ENCODE assay signal across 22 cellular contexts in genomic region chr2:4140284-4140962, GRCh38.
DNase-seq lines count a peak whose midpoint lies in the region; ATAC-seq and TF ChIP-seq lines count a peak whose summit lies in the region.
"Had no signal": no experiment of that assay in that cellular context is flagged by ENCODE, and none has a peak within 500 bp of the region (broad histone marks: within the 10 kb centered on the region; RNA-seq: fewer than 3 reads in every experiment).

No MANE protein-coding gene starts in this region.

- DNase-seq in NCI-H2081 (lab: John Stamatoyannopoulos, UW), result peak; percentile 36 to 88
- peak; percentile 35 for DNase-seq in WERI-Rb-1
- DNase-seq in lung (ENCODE audit: low spot score), result no peak
- DNase-seq in AG08395 (ENCODE audit: low spot score), result no peak
- DNase-seq in NCI-H1105 (lab: John Stamatoyannopoulos, UW), result no peak
- DNase-seq in SK-N-SH, result no peak
- DNase-seq: ACHN; activated CD4-positive, alpha-beta T cell treated with anti-CD3 and anti-CD28 coated beads, Interleukin-2, amount 50 U/mL, for 1 hour; CD8-positive, alpha-beta T cell; EL; erythroblast; HFFc6; Karpas-422; NK-92 treated with Interleukin-12 subunit alpha and Interleukin-12 subunit beta, amount 100 ng/mL, for 24 hours; stimulated activated CD4-positive, alpha-beta T cell treated with anti-CD3 and anti-CD28 coated beads, Interleukin-15, amount 100 ng/mL, for 24 hours; stimulated activated naive CD4-positive, alpha-beta T cell treated with Interleukin-2 at 50 U/mL for 16 hours; SW 1271 had no signal

- H3K27me3 ChIP-seq in WERI-Rb-1 (ENCODE audit: insufficient read depth, low read depth, severe bottlenecking), result no peaks in the 10 kb centered on the region
- no peaks in the 10 kb centered on the region for H3K27me3 ChIP-seq in lung (ENCODE audit: control insufficient read depth, insufficient read depth)
- no peaks in the 10 kb centered on the region for H3K27me3 ChIP-seq in SK-N-SH (ENCODE audit: insufficient read depth)
- H3K27me3 ChIP-seq: gastroesophageal sphincter, upper lobe of left lung had no signal

- no peaks in the 10 kb centered on the region for H3K79me2 ChIP-seq in SK-N-SH (ENCODE audit: insufficient read depth)

- POLR2A ChIA-PET in SK-N-SH (lab: Yijun Ruan, JAX), result no interaction called here

- no peak for TF ChIP-seq RAD21 in SK-N-SH (IDR thresholded peaks at IDR 0.05; ENCODE audit: low read length)

- H3K9ac ChIP-seq in SK-N-SH, result no peak overlapping the region

- peaks cover 0 to 1% of the 10 kb centered on the region in 2 donors for H3K4me1 ChIP-seq in lung (ENCODE audit: control insufficient read depth in 2 of 2, insufficient read depth in 2 of 2, low read length in 2 of 2)
- H3K4me1 ChIP-seq in SK-N-SH (ENCODE audit: control insufficient read depth in 1 of 2, insufficient read depth in 2 of 2, low read depth in 1 of 2, low read length in 1 of 2), result no peaks in the 10 kb centered on the region
- H3K4me1 ChIP-seq: gastroesophageal sphincter had no signal

- no peaks in the 10 kb centered on the region for H3K36me3 ChIP-seq in WERI-Rb-1
- H3K36me3 ChIP-seq in lung (ENCODE audit: control insufficient read depth in 2 of 2, insufficient read depth in 2 of 2, low read length in 2 of 2), result no peaks in the 10 kb centered on the region
- no peaks in the 10 kb centered on the region for H3K36me3 ChIP-seq in SK-N-SH (replicated peaks in 1 of 2; ENCODE audit: control insufficient read depth in 1 of 2, insufficient read depth in 2 of 2, low read length in 1 of 2)
- H3K36me3 ChIP-seq: gastroesophageal sphincter, upper lobe of left lung had no signal

- ATAC-seq in lung (ENCODE audit: insufficient read depth, low FRiP score) (peak; percentile 64), GM21390 (IDR thresholded peaks at IDR 0.05; ENCODE audit: unreplicated experiment) (no peak)
- ATAC-seq: CD8-positive, alpha-beta T cell; gastroesophageal sphincter; natural killer cell treated with Interleukin-12 subunit alpha and Interleukin-12 subunit beta and Interleukin-15 and Interleukin-18, amount 100 ng/mL, for 72 hours had no signal

- H3K9me3 ChIP-seq in WERI-Rb-1 (ENCODE audit: severe bottlenecking) (no peaks in the 10 kb centered on the region), lung (ENCODE audit: control insufficient read depth in 2 of 2, insufficient read depth in 1 of 2, low read length in 1 of 2) (no peaks in the 10 kb centered on the region), SK-N-SH (no peaks in the 10 kb centered on the region; the same call in 1 of the 2 replicates)
- H3K9me3 ChIP-seq: gastroesophageal sphincter, upper lobe of left lung had no signal

- TF ChIP-seq EP300 in SK-N-SH (IDR thresholded peaks at IDR 0.05; ENCODE audit: borderline replicate concordance in 1 of 2, low read depth in 1 of 2, low read length in 1 of 2), result no peak

- H3F3A ChIP-seq in SK-N-SH (replicated peaks; ENCODE audit: insufficient read depth), result no peaks in the 10 kb centered on the region

- H3K27ac ChIP-seq in C4-2B (peak overlapping the region; percentile 86), WERI-Rb-1 (no peak overlapping the region), lung (ENCODE audit: low read depth in 1 of 2, low read length in 1 of 2) (no peak overlapping the region), SK-N-SH (ENCODE audit: low read depth in 2 of 2, low read length in 1 of 2) (no peak overlapping the region)
- H3K27ac ChIP-seq: gastroesophageal sphincter, upper lobe of left lung had no signal

- WGBS in lung, 2 donors, result 54 to 74% methylated on average over 9 of the region's 9 CpGs
- WGBS in SK-N-SH (ENCODE audit: low lambda C conversion rate), result 18% methylated on average over 9 of the region's 9 CpGs

- H3K4me2 ChIP-seq in SK-N-SH, result no peak overlapping the region

- no peak overlapping the region for H2AFZ ChIP-seq in SK-N-SH (ENCODE audit: low read depth)

- TF ChIP-seq CTCF in C4-2B (conservative IDR thresholded peaks at IDR 0.05) (no peak), WERI-Rb-1 (IDR thresholded peaks at IDR 0.05; ENCODE audit: low read depth, low read length) (no peak), lung (IDR thresholded peaks at IDR 0.05; ENCODE audit: control extremely low read depth, extremely low read depth) (no peak), SK-N-SH (IDR thresholded peaks at IDR 0.05) (no peak)

- H4K20me1 ChIP-seq in SK-N-SH (ENCODE audit: insufficient read depth), result no peaks in the 10 kb centered on the region

- H3K4me3 ChIP-seq in WERI-Rb-1 (ENCODE audit: low read depth, low read length) (no peak overlapping the region), lung (no peak overlapping the region), SK-N-SH (ENCODE audit: low read depth in 2 of 2, low read length in 1 of 2) (no peak overlapping the region)
- H3K4me3 ChIP-seq: gastroesophageal sphincter, upper lobe of left lung had no signal

- CTCF ChIA-PET in SK-N-SH (lab: Yijun Ruan, JAX), result no interaction called here

- no peaks in the 10 kb centered on the region for H3K9me2 ChIP-seq in SK-N-SH

TF ChIP-seq in SK-N-SH, 30 proteins besides CTCF, POLR2A, EP300 and RAD21:
- TF ChIP-seq NFIC (IDR thresholded peaks at IDR 0.05; ENCODE audit: borderline replicate concordance) (no peak), JUND (IDR thresholded peaks at IDR 0.05) (no peak), CHD2 (IDR thresholded peaks at IDR 0.05; ENCODE audit: low read length, partially characterized antibody) (no peak), TAF1 (IDR thresholded peaks at IDR 0.05; ENCODE audit: borderline replicate concordance, low read depth, low read length) (no peak), MAX (IDR thresholded peaks at IDR 0.05; ENCODE audit: low read depth) (no peak), ELF1 (IDR thresholded peaks at IDR 0.05) (no peak), YY1 (IDR thresholded peaks at IDR 0.05; ENCODE audit: low read depth) (no peak), FOSL2 (IDR thresholded peaks at IDR 0.05; ENCODE audit: borderline replicate concordance, low read depth) (no peak), MEF2A (IDR thresholded peaks at IDR 0.05; ENCODE audit: borderline replicate concordance, low read depth) (no peak), RCOR1 (IDR thresholded peaks at IDR 0.05; ENCODE audit: low read length) (no peak), SMC3 (IDR thresholded peaks at IDR 0.05; ENCODE audit: low read depth, low read length) (no peak), USF2 (IDR thresholded peaks at IDR 0.05; ENCODE audit: borderline replicate concordance, low read depth, low read length) (no peak), EZH2phosphoT487 (IDR thresholded peaks at IDR 0.05; ENCODE audit: borderline replicate concordance, low read depth) (no peak), POLR2AphosphoS5 (IDR thresholded peaks at IDR 0.05; ENCODE audit: low read depth, low read length) (no peak), GABPA (IDR thresholded peaks at IDR 0.05; ENCODE audit: low read depth) (no peak), IRF3 (IDR thresholded peaks at IDR 0.05; ENCODE audit: low read depth, low read length) (no peak), PBX3 (IDR thresholded peaks at IDR 0.05) (no peak), FOXJ3 (CRISPR knock-in tag; IDR thresholded peaks at IDR 0.05) (no peak), TEAD4 (IDR thresholded peaks at IDR 0.05; ENCODE audit: borderline replicate concordance, insufficient read depth) (no peak)

Comparison
In these comparisons a context has a peak if more than half of its experiments do, and no peak if none do; other contexts are left out.
1. DNase-seq: peak in NCI-H2081 (2 of 2) and WERI-Rb-1 (single experiment); none in lung (single experiment), AG08395 (single experiment), NCI-H1105 (single experiment) and SK-N-SH (single experiment).